Comparison of ENCODE assay signal across 14 cellular contexts in the genomic region with DNA sequence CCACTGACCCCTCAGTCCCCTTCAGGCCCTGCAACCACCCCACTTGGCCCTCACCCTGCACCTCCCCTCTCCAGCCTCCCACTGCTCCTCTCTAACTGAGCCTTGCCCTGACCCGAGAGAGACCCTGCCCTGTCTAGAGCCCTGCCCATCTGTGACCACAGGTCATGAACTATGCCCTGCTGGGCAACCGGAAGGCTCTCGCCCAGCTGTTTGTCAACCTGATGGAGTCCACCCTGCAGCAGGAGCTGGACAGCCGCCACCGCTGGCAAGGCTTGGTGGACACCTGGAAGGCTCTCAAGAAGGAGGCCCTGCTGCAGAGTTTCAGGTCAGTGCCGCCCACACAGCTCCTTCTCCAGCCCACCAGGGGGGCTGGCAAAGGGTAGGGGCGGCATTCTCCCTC. TPM values are rescaled to one million over a fixed set of nuclear protein-coding genes. Genes with fewer than 3 reads are reported as not detected.
DNase-seq lines count a peak whose midpoint lies in the region; ATAC-seq, FAIRE-seq and TF ChIP-seq lines count a peak whose summit lies in the region.
"Had no signal": no experiment of that assay in that cellular context is flagged by ENCODE, and none has a peak within 500 bp of the region (broad histone marks: within the 10 kb centered on the region; RNA-seq: fewer than 3 reads in every experiment).

No MANE protein-coding gene starts in this region.

- no peak overlapping the region for H3K18ac ChIP-seq in H1 (ENCODE audit: extremely low read depth, low read length)

- H3K4me3 ChIP-seq in H1 (ENCODE audit: extremely low read depth in 1 of 4, insufficient read depth in 2 of 4, low read depth in 3 of 4, low read length in 4 of 4) (no peak overlapping the region), right lobe of liver (no peak overlapping the region), pancreas (no peak overlapping the region)
- H3K4me3 ChIP-seq: BLaER1 treated with 17β-estradiol and CSF1 and Interleukin-3, amounts not matched to agents 10 nM and 100 nM; GM12878; GM23338; HAP-1 had no signal

- no peak overlapping the region for H2BK20ac ChIP-seq in H1 (ENCODE audit: low read length)

- POLR2A ChIA-PET in H1 (lab: Charles Lee; ENCODE audit: partially characterized antibody), result interaction anchor here (0.9 kb wide), 1 partner anchor 10 kb away, joined by 3 read pairs; a partner anchor contains a TSS

- no peaks in the 10 kb centered on the region for H3K79me2 ChIP-seq in H1 (ENCODE audit: control insufficient read depth in 1 of 2, insufficient read depth in 2 of 2, low read length in 2 of 2)

- no peak overlapping the region for H3K4me2 ChIP-seq in H1 (ENCODE audit: insufficient read depth in 1 of 2, low read depth in 2 of 2, low read length in 2 of 2)
- H3K4me2 ChIP-seq: BLaER1 treated with 17β-estradiol and CSF1 and Interleukin-3, amounts not matched to agents 10 nM and 100 nM; GM23338 had no signal

- in situ Hi-C loops in GM13976 (cut with MboI; ENCODE audit: low sequenced_read_pairs, unreplicated experiment), result no loop called here

- no peak overlapping the region for H4K5ac ChIP-seq in H1 (ENCODE audit: insufficient read length, low read depth, low read length)

- H3K9me3 ChIP-seq in H1 (ENCODE audit: insufficient read depth in 2 of 2, low read depth in 1 of 2, low read length in 1 of 2), result no peaks in the 10 kb centered on the region
- H3K9me3 ChIP-seq in right lobe of liver, result no peaks in the 10 kb centered on the region
- H3K9me3 ChIP-seq in pancreas, result no peaks in the 10 kb centered on the region
- H3K9me3 ChIP-seq: HAP-1 had no signal

- no peaks in the 10 kb centered on the region for H3K79me1 ChIP-seq in H1 (ENCODE audit: low read depth, low read length)

- TF ChIP-seq CTCF in GM13976 (IDR thresholded peaks at IDR 0.05; ENCODE audit: borderline replicate concordance, control extremely low read depth, extremely low read depth, insufficient read depth, missing control alignments), result no peak
- TF ChIP-seq CTCF in H1 (IDR thresholded peaks at IDR 0.05; ENCODE audit: control extremely low read depth in 1 of 3, insufficient read depth in 1 of 3, low read depth in 1 of 3, low read length in 3 of 3), result no peak
- no peak for TF ChIP-seq CTCF in right lobe of liver (IDR thresholded peaks at IDR 0.05)
- TF ChIP-seq CTCF in pancreas (IDR thresholded peaks at IDR 0.05), result no peak

- no peak overlapping the region for H2AFZ ChIP-seq in H1 (ENCODE audit: low read length)
- H2AFZ ChIP-seq: GM23338 had no signal

- CTCF ChIA-PET in H1 (lab: Charles Lee; ENCODE audit: partially characterized antibody), result interaction anchor here (1.2 to 1.6 kb wide), 2 partner anchors 9 to 10 kb away, joined by 4 to 6 read pairs; a partner anchor contains a TSS

- no peak overlapping the region for H3K14ac ChIP-seq in H1 (ENCODE audit: insufficient read length)

- H3K27ac ChIP-seq in H1 (ENCODE audit: low read depth, low read length), result no peak overlapping the region
- no peak overlapping the region for H3K27ac ChIP-seq in right lobe of liver
- no peak overlapping the region for H3K27ac ChIP-seq in pancreas
- H3K27ac ChIP-seq: BLaER1 treated with 17β-estradiol and CSF1 and Interleukin-3, amounts not matched to agents 10 nM and 100 nM had no signal

- TF ChIP-seq RAD21 in H1 (IDR thresholded peaks at IDR 0.05 in 1 of 2, conservative IDR thresholded peaks at IDR 0.05 in 1 of 2; ENCODE audit: low read depth in 2 of 2, low read length in 2 of 2), result no peak

- peak; percentile 8 for DNase-seq in GM13976 (ENCODE audit: low spot score)
- DNase-seq in H1 (ENCODE audit: low read depth in 1 of 2, low spot score in 2 of 2), result no peak
- peak in 2 of 3 donors; percentile 64 to 67 for DNase-seq in right lobe of liver
- DNase-seq in pancreas, result peak in 4 of 6 donors; percentile 44 to 68 (median 56)
- no peak for DNase-seq in SIG-M5 (lab: John Stamatoyannopoulos, UW)
- DNase-seq in left ventricle myocardium superior, result no peak
- DNase-seq: ACHN; CD4-positive, CD25-positive, alpha-beta regulatory T cell; DMS 273 treated with DMSO at 0.1 percent for 48 hours had no signal

- no peak overlapping the region for H2BK120ac ChIP-seq in H1 (replicated peaks; ENCODE audit: low read depth, low read length)

- no peak overlapping the region; a peak in 1 of 7 replicates for H3K9ac ChIP-seq in H1 (replicated peaks in 1 of 4; ENCODE audit: extremely low read depth in 1 of 4, low read depth in 3 of 4, low read length in 3 of 4)
- H3K9ac ChIP-seq: BLaER1 treated with 17β-estradiol and CSF1 and Interleukin-3, amounts not matched to agents 10 nM and 100 nM had no signal

- peaks cover 0 to 18% (median 4%) of the 10 kb centered on the region in 4 experiments; a peak in 7 of 8 replicates for H3K36me3 ChIP-seq in H1 (ENCODE audit: control insufficient read depth in 2 of 4, insufficient read depth in 4 of 4, low read length in 3 of 4)
- no peaks in the 10 kb centered on the region for H3K36me3 ChIP-seq in right lobe of liver
- peaks cover 0 to 6% (median 0%) of the 10 kb centered on the region in 3 donors for H3K36me3 ChIP-seq in pancreas
- H3K36me3 ChIP-seq: BLaER1 treated with 17β-estradiol and CSF1 and Interleukin-3, amounts not matched to agents 10 nM and 100 nM; HAP-1 had no signal

- no peak overlapping the region for H3K23ac ChIP-seq in H1 (ENCODE audit: insufficient read length)

- no peak for TF ChIP-seq EP300 in H1 (IDR thresholded peaks at IDR 0.05; ENCODE audit: borderline replicate concordance in 1 of 2, low read depth in 2 of 2, low read length in 2 of 2)

- TF ChIP-seq POLR2A in H1 (IDR thresholded peaks at IDR 0.05; ENCODE audit: control extremely low read depth in 1 of 2, low read depth in 2 of 2, low read length in 2 of 2), result no peak
- TF ChIP-seq POLR2A in right lobe of liver (IDR thresholded peaks at IDR 0.05), result no peak

- FAIRE-seq in H1 (lab: Jason Lieb, UNC), result no peak
- no peak for FAIRE-seq in pancreas (lab: Jason Lieb, UNC)
- FAIRE-seq: GM12878 had no signal

- no peaks in the 10 kb centered on the region for H4K20me1 ChIP-seq in H1 (replicated peaks in 1 of 2; ENCODE audit: control insufficient read depth in 1 of 2, insufficient read depth in 2 of 2, low read length in 2 of 2)
- H4K20me1 ChIP-seq: BLaER1 treated with 17β-estradiol and CSF1 and Interleukin-3, amounts not matched to agents 10 nM and 100 nM had no signal

- no peak overlapping the region for H4K91ac ChIP-seq in H1 (replicated peaks; ENCODE audit: insufficient read length, low read length)

- H2AK5ac ChIP-seq in H1 (ENCODE audit: low read depth, low read length), result no peak overlapping the region

- H2BK5ac ChIP-seq in H1 (ENCODE audit: low read depth, low read length), result no peak overlapping the region

- peak in 3 of 4 donors; percentile 34 to 76 (median 41) for ATAC-seq in right lobe of liver
- peak in 2 of 4 donors; percentile 44 to 67 for ATAC-seq in pancreas
- no peak for ATAC-seq in GM19023 (IDR thresholded peaks at IDR 0.05; ENCODE audit: unreplicated experiment)
- ATAC-seq in left ventricle myocardium superior, result no peak
- ATAC-seq: GM12878, GM23338 had no signal

- no peak overlapping the region for H3K4ac ChIP-seq in H1 (replicated peaks; ENCODE audit: insufficient read length, low read depth, low read length)

- no peaks in the 10 kb centered on the region for H3K23me2 ChIP-seq in H1 (ENCODE audit: low read depth, low read length)

- intact Hi-C loops in right lobe of liver (cut with DNase I) (no loop called here), pancreas (cut with DNase I) (no loop called here), left ventricle myocardium superior (cut with micrococcal nuclease) (no loop called here)

- H3K27me3 ChIP-seq in H1 (replicated peaks in 1 of 4; ENCODE audit: control insufficient read depth in 3 of 4, extremely low read depth in 1 of 4, insufficient read depth in 3 of 4, low read length in 3 of 4) (no peaks in the 10 kb centered on the region), right lobe of liver (no peaks in the 10 kb centered on the region), pancreas (no peaks in the 10 kb centered on the region)
- H3K27me3 ChIP-seq: BLaER1 treated with 17β-estradiol and CSF1 and Interleukin-3, amounts not matched to agents 10 nM and 100 nM had no signal

- H2BK15ac ChIP-seq in H1 (ENCODE audit: low read length), result no peak overlapping the region

- H2BK12ac ChIP-seq in H1 (ENCODE audit: low read depth, low read length), result no peak overlapping the region

- H4K8ac ChIP-seq in H1 (ENCODE audit: extremely low read depth, insufficient read depth, low read length), result 0 out of 2 replicates have a peak overlapping the region, but pooled peaks have one; percentile 29

- 92% methylated on average over 7 of the region's 7 CpGs; no CpG with 5 or more reads in 1 of the 2 experiments for WGBS in H1 (ENCODE audit: extremely low coverage in 1 of 2, insufficient coverage in 1 of 2, insufficient read length in 1 of 2, insufficient replicate concordance in 2 of 2, low coverage in 1 of 2, low lambda C conversion rate in 2 of 2, missing lambda C conversion rate in 1 of 2), 2 experiments
- WGBS in right lobe of liver (ENCODE audit: insufficient coverage, low coverage, low lambda C conversion rate, missing lambda C conversion rate), result 66% methylated on average over 3 of the region's 7 CpGs
- WGBS in pancreas, 2 donors, result 60 to 62% methylated on average over 7 of the region's 7 CpGs

- H3K4me1 ChIP-seq in H1 (replicated peaks in 1 of 4; ENCODE audit: control insufficient read depth in 3 of 4, insufficient read depth in 4 of 4, low read length in 3 of 4) (no peaks in the 10 kb centered on the region; a peak in 1 of 7 replicates), right lobe of liver (no peaks in the 10 kb centered on the region), pancreas (no peaks in the 10 kb centered on the region)
- H3K4me1 ChIP-seq: HAP-1 had no signal

- no peak overlapping the region for H3K56ac ChIP-seq in H1 (replicated peaks; ENCODE audit: insufficient read length, low read depth, low read length)

TF ChIP-seq in H1, 55 proteins besides CTCF, POLR2A, EP300 and RAD21 (continues in another document):
- TF ChIP-seq RNF2 (IDR thresholded peaks at IDR 0.05; ENCODE audit: borderline replicate concordance, low read depth, low read length, missing control alignments, poor library complexity, severe bottlenecking), result no peak
- TF ChIP-seq CREB1 (IDR thresholded peaks at IDR 0.05), result no peak
- no peak for TF ChIP-seq SP2 (IDR thresholded peaks at IDR 0.05; ENCODE audit: low read length)

RNA-seq across cellular contexts. Expression of a gene that starts 9.4 kb away (rescaled TPM):
- total RNA-seq in H1 (2021; fragmentation: NEBNext Ultra II Directional; extraction: Animal tissue kit (Norgen Biotek cat#: 25700)), result 3.6 and 8.2 TPM in 2 replicates
- 1.1 and 2.6 TPM in 2 replicates for polyA plus RNA-seq in H1 (2011; rRNA removed)
- polyA plus RNA-seq in H1 (2011; cell fraction: cytosol; rRNA removed), result 2.9 TPM
- polyA plus RNA-seq in H1 (2011; cell fraction: nucleus; rRNA removed), result 13.0 TPM
- 4.8 to 7.4 TPM (median 6.2 TPM) in 4 replicates for polyA plus RNA-seq in H1 (2012, experiment 1 of 2)
- 0.04 TPM for polyA plus RNA-seq in H1 (2012, experiment 2 of 2)
- polyA plus RNA-seq in H1 (2013, experiment 1 of 2), result 3.6 TPM
- polyA plus RNA-seq in H1 (2013, experiment 2 of 2), result 2.8 TPM
- polyA minus RNA-seq in H1 (2011; rRNA and poly(A)+ RNA removed), result 2.5 and 4.4 TPM in 2 replicates
- polyA minus RNA-seq in H1 (2011; cell fraction: cytosol; rRNA and poly(A)+ RNA removed), result 1.8 TPM
- 18.0 TPM for polyA minus RNA-seq in H1 (2011; cell fraction: nucleus; rRNA and poly(A)+ RNA removed)
- total RNA-seq in right lobe of liver, result 1 to 10 TPM in 3 of 6 experiments, under 1 TPM in 3; 0.31 to 1.5 (median 1.0) TPM
- total RNA-seq in pancreas, result 1 to 10 TPM; 2.0 to 4.3 (median 3.1) TPM
- polyA plus RNA-seq in pancreas, result 1 to 10 TPM; 7.1 to 7.2 TPM
- total RNA-seq in left ventricle myocardium superior, result 2.8 TPM

Comparison
In these comparisons a context has a peak if more than half of its experiments do, and no peak if none do; other contexts are left out.
1. DNase-seq: peak in GM13976 (single experiment), right lobe of liver (2 of 3) and pancreas (4 of 6); none in H1 (0 of 2), SIG-M5 (single experiment) and left ventricle myocardium superior (single experiment).
2. ATAC-seq: peak in right lobe of liver (3 of 4); none in GM19023 (single experiment) and left ventricle myocardium superior (single experiment).